In the genomic region with DNA sequence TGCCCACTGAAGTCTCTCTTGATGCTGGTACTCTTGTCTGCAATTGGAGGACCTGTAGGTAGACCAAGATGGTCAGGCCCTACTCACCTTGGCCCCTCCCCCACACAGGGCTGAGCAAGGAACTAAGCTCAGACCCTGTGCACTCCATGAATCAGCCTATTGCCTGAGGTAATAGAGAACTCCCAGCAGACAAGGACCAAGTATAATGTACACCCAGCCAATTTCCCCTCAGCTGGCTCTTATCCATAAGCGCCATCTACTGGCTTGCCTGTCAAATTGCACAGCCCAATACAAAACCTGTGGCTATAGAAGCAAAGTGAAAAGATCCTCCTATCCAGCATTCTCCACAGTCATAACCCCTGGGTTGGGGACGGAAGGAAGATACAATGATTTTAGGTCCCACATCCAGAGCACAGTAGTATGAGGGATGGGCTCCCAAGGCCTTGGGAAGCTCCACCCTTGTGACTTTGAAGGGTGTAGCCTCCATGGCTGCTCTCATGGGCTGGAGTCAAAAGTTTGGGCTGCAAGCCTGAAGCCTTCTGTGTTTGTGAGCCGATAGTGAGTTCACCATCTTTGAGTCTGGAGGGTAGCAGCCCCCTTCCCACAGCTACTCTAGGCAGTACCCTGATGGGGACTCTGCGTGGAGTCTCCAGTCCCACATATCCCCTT, we compare ENCODE assay signal across 8 cellular contexts.
A peak's percentile ranks its signal among the peaks of the same experiment; 100 is the strongest.
DNase-seq lines count a peak whose midpoint lies in the region; ATAC-seq and TF ChIP-seq lines count a peak whose summit lies in the region.

No MANE protein-coding gene starts in this region.

- H3K4me3 ChIP-seq in neutrophil (ENCODE audit: low read depth in 1 of 2, low read length in 1 of 2) = no peak overlapping the region

- peak; percentile 74 for DNase-seq in DMS153 treated with DMSO at 0.1 percent for 48 hours (lab: John Stamatoyannopoulos, UW; ENCODE audit: unreplicated experiment)
- peak; percentile 7 for DNase-seq in NCI-H524 treated with DMSO at 0.1 percent for 48 hours (lab: John Stamatoyannopoulos, UW)
- peak; percentile 15 to 19 for DNase-seq in activated CD4-positive, alpha-beta T cell treated with anti-CD3 and anti-CD28 coated beads, Interleukin-2, amount 50 U/mL, for 4 hours
- peak; percentile 2 for DNase-seq in fibroblast of gingiva (ENCODE audit: low read depth)
- DNase-seq in T-helper 9 cell = no peak

- peak; percentile 61 for TF ChIP-seq CTCF in neutrophil (IDR thresholded peaks at IDR 0.05)

- no peaks in the 10 kb centered on the region for H3K36me3 ChIP-seq in neutrophil

- no peaks in the 10 kb centered on the region for H3K9me3 ChIP-seq in neutrophil

- ATAC-seq in GM19455 (IDR thresholded peaks at IDR 0.05; ENCODE audit: unreplicated experiment) (peak; percentile 86), HG03432 (IDR thresholded peaks at IDR 0.05; ENCODE audit: unreplicated experiment) (peak; percentile 97)

- H3K27ac ChIP-seq in neutrophil = no peak overlapping the region

- H3K27me3 ChIP-seq in neutrophil = no peaks in the 10 kb centered on the region

- no peaks in the 10 kb centered on the region for H3K4me1 ChIP-seq in neutrophil (ENCODE audit: control insufficient read depth in 1 of 2, insufficient read depth in 1 of 2, low read depth in 1 of 2, low read length in 1 of 2)
